ENCODE assay signal across 8 cellular contexts in genomic region chr14:54772451-54772881, GRCh38.
DNase-seq lines count a peak whose midpoint lies in the region; ATAC-seq and TF ChIP-seq lines count a peak whose summit lies in the region.

No MANE protein-coding gene starts in this region.

- H3K4me1 ChIP-seq in right atrium auricular region: peaks cover 0 to 70% of the 10 kb centered on the region in 2 donors
- peaks cover 0 to 6% of the 10 kb centered on the region in 2 donors for H3K4me1 ChIP-seq in lung (ENCODE audit: control insufficient read depth in 2 of 2, insufficient read depth in 2 of 2, low read length in 2 of 2)
- peaks cover 5 to 6% of the 10 kb centered on the region in 2 donors for H3K4me1 ChIP-seq in uterus

- H3K27me3 ChIP-seq in right atrium auricular region (no peaks in the 10 kb centered on the region), lung (ENCODE audit: control insufficient read depth, insufficient read depth) (no peaks in the 10 kb centered on the region), uterus (no peaks in the 10 kb centered on the region)

- no peak for TF ChIP-seq POLR2A in uterus (IDR thresholded peaks at IDR 0.05)

- intact Hi-C loops in left cardiac atrium (cut with DNase I) (loop anchor here (5.0 kb wide), 2 partner anchors 75 to 205 kb away; partner anchors contain the start of gene SAMD4A (in 1 of the 2)), uterus (cut with DNase I; ENCODE audit: low total_unique reads) (loop anchor here (5.0 kb wide), 1 partner anchor 205 kb away; the partner anchor contains the start of gene SAMD4A)

- H3K9me3 ChIP-seq in right atrium auricular region (no peaks in the 10 kb centered on the region), lung (ENCODE audit: control insufficient read depth in 2 of 2, insufficient read depth in 1 of 2, low read length in 1 of 2) (no peaks in the 10 kb centered on the region), uterus (no peaks in the 10 kb centered on the region)

- no peak for TF ChIP-seq CTCF in right atrium auricular region (IDR thresholded peaks at IDR 0.05)
- TF ChIP-seq CTCF in astrocyte of the cerebellum (IDR thresholded peaks at IDR 0.05; ENCODE audit: low read depth, low read length, missing control alignments): no peak
- TF ChIP-seq CTCF in lung (IDR thresholded peaks at IDR 0.05; ENCODE audit: control extremely low read depth, extremely low read depth): no peak
- no peak for TF ChIP-seq CTCF in uterus (IDR thresholded peaks at IDR 0.05)

- no peak for DNase-seq in right atrium auricular region (ENCODE audit: low spot score)
- no peak for DNase-seq in left cardiac atrium
- DNase-seq in astrocyte of the cerebellum (ENCODE audit: low read depth): peak; percentile 15
- DNase-seq in lung (ENCODE audit: low spot score): no peak
- no peak for DNase-seq in uterus
- no peak for DNase-seq in activated gamma-delta T cell treated with Interleukin-2 at 50 U/mL for 16 hours
- DNase-seq in NCI-H446 treated with DMSO at 0.1 percent for 48 hours (lab: John Stamatoyannopoulos, UW): no peak
- DNase-seq in left lobe of liver (ENCODE audit: low spot score): no peak

- WGBS in lung, 2 donors: 87 to 89% methylated on average over 7 of the region's 7 CpGs

- H3K4me3 ChIP-seq in right atrium auricular region (no peak overlapping the region), astrocyte of the cerebellum (ENCODE audit: low read depth, low read length) (peak overlapping the region; percentile 2), lung (no peak overlapping the region), uterus (no peak overlapping the region)

- in situ Hi-C loops in astrocyte of the cerebellum (cut with HindIII; ENCODE audit: low sequenced_read_pairs): no loop called here

- peaks cover 37% of the 10 kb centered on the region for H3K36me3 ChIP-seq in right atrium auricular region
- peaks cover 0 to 11% of the 10 kb centered on the region in 2 donors for H3K36me3 ChIP-seq in lung (ENCODE audit: control insufficient read depth in 2 of 2, insufficient read depth in 2 of 2, low read length in 2 of 2)
- no peaks in the 10 kb centered on the region for H3K36me3 ChIP-seq in uterus

- ATAC-seq in left cardiac atrium (no peak), lung (ENCODE audit: insufficient read depth, low FRiP score) (no peak), left lobe of liver (no peak)

- H3K27ac ChIP-seq in right atrium auricular region (peak overlapping the region; percentile 84 to 97), lung (ENCODE audit: low read depth in 1 of 2, low read length in 1 of 2) (peak overlapping the region; percentile 82 to 94), uterus (peak overlapping the region; percentile 95 to 97)
